11 cellular contexts compared by ENCODE assay signal in genomic region chr17:59752922-59753321, GRCh38. TPM values are rescaled to one million over a fixed set of nuclear protein-coding genes. Genes with fewer than 3 reads are reported as not detected.
DNase-seq lines count a peak whose midpoint lies in the region; ATAC-seq and TF ChIP-seq lines count a peak whose summit lies in the region.
"Had no signal": no experiment of that assay in that cellular context is flagged by ENCODE, and none has a peak within 500 bp of the region (broad histone marks: within the 10 kb centered on the region; RNA-seq: fewer than 3 reads in every experiment).

No MANE protein-coding gene starts in this region.

- no peaks in the 10 kb centered on the region for H4K20me1 ChIP-seq in IMR-90 (ENCODE audit: insufficient read depth, low read length)

- peak overlapping the region; percentile 19; the same call in 1 of the 2 replicates for H3K9ac ChIP-seq in IMR-90 (ENCODE audit: low read depth, low read length)

- H2AK9ac ChIP-seq in IMR-90 (replicated peaks; ENCODE audit: low read depth, low read length, poor library complexity) = peak overlapping the region; percentile 94

- peaks cover 17% of the 10 kb centered on the region for H3K36me3 Mint-ChIP-seq in activated CD4-positive, alpha-beta T cell treated with anti-CD3 and anti-CD28 coated beads, Interleukin-2, amount 10 ng/mL, durations not matched to agents 24 days and 14 days (ENCODE audit: low read depth)
- peaks cover 19% of the 10 kb centered on the region for H3K36me3 Mint-ChIP-seq in activated naive CD8-positive, alpha-beta T cell treated with anti-CD3 and anti-CD28 coated beads for 36 hours
- H3K36me3 Mint-ChIP-seq in osteocyte (ENCODE audit: unreplicated experiment) = no peaks in the 10 kb centered on the region

- no TSS peak for BruUV-seq in IMR-90 (replicated peaks; lab: Mats Ljungman, UMichigan)

- H3K27ac ChIP-seq in IMR-90 (ENCODE audit: insufficient read depth, low read length) (peak overlapping the region; percentile 82), uterus (no peak overlapping the region)

- H3K36me3 ChIP-seq in IMR-90 (ENCODE audit: control insufficient read depth, insufficient read depth, low read length) (no peaks in the 10 kb centered on the region), uterus (no peaks in the 10 kb centered on the region)

- peaks cover 54% of the 10 kb centered on the region for H3K4me1 Mint-ChIP-seq in activated CD4-positive, alpha-beta T cell treated with anti-CD3 and anti-CD28 coated beads, Interleukin-2, amount 10 ng/mL, durations not matched to agents 24 days and 14 days
- H3K4me1 Mint-ChIP-seq in activated naive CD8-positive, alpha-beta T cell treated with anti-CD3 and anti-CD28 coated beads for 36 hours = peaks cover 46% of the 10 kb centered on the region
- H3K4me1 Mint-ChIP-seq in osteocyte (ENCODE audit: unreplicated experiment) = peaks cover 54% of the 10 kb centered on the region

- dilution Hi-C loops in IMR-90 (cut with HindIII; ENCODE audit: low sequenced_read_pairs, unreplicated experiment) = no loop called here

- H3K9me1 ChIP-seq in IMR-90 (ENCODE audit: insufficient read depth, low read length) = peaks cover 2% of the 10 kb centered on the region; the same call in 1 of the 2 replicates

- peak overlapping the region; percentile 67 for H2BK120ac ChIP-seq in IMR-90 (ENCODE audit: low read depth, low read length)

- intact Hi-C loops in activated CD4-positive, alpha-beta T cell treated with anti-CD3 and anti-CD28 coated beads, Interleukin-2, amount 10 ng/mL, durations not matched to agents 24 days and 14 days (cut with micrococcal nuclease) = loop anchor here (1.0 to 5.0 kb wide), 4 partner anchors 33 to 284 kb away; no protein-coding TSS in a partner anchor
- intact Hi-C loops in IMR-90 (cut with micrococcal nuclease) = loop anchor here (1.0 to 2.0 kb wide), 3 partner anchors 34 to 106 kb away; no protein-coding TSS in a partner anchor
- intact Hi-C loops in uterus (cut with DNase I; ENCODE audit: low total_unique reads) = loop anchor here (10.0 kb wide), 1 partner anchor 82 kb away; no protein-coding TSS in a partner anchor

- in situ Hi-C loops in IMR-90 (cut with MboI; ENCODE audit: low sequenced_read_pairs) = no loop called here

- no peak for DNase-seq in activated CD4-positive, alpha-beta T cell treated with anti-CD3 and anti-CD28 coated beads, Interleukin-2, amount 10 ng/mL, durations not matched to agents 24 days and 14 days
- no peak for DNase-seq in activated CD4-positive, alpha-beta T cell treated with anti-CD3 and anti-CD28 coated beads, Interleukin-2, amount 50 U/mL, for 48 hours
- DNase-seq in IMR-90 (no peak), osteocyte (ENCODE audit: extremely low spot score, unreplicated experiment) (no peak), NCI-H2029 (lab: John Stamatoyannopoulos, UW) (no peak), uterus (no peak)
- DNase-seq in activated naive CD8-positive, alpha-beta T cell treated with anti-CD3 and anti-CD28 coated beads for 36 hours = no peak
- DNase-seq: T-helper 9 cell had no signal

- POLR2A ChIA-PET in IMR-90 (lab: Charles Lee; ENCODE audit: unreplicated experiment) = interaction anchor here (0.6 to 4.3 kb wide), 4 partner anchors 33 to 92 kb away, joined by 3 to 87 read pairs (median 16); no protein-coding TSS in a partner anchor

- no peak overlapping the region for H3K23ac ChIP-seq in IMR-90 (ENCODE audit: low read depth, low read length)

- peaks cover 14% of the 10 kb centered on the region for H3K4me1 ChIP-seq in IMR-90 (ENCODE audit: control insufficient read depth, insufficient read depth, low read length)
- no peaks in the 10 kb centered on the region for H3K4me1 ChIP-seq in uterus

- H2BK5ac ChIP-seq in IMR-90 (ENCODE audit: low read depth, low read length, poor library complexity, severe bottlenecking) = peak overlapping the region; percentile 93

- H2BK15ac ChIP-seq in IMR-90 (ENCODE audit: low read depth, low read length) = no peak overlapping the region

- peak overlapping the region; percentile 68 for H2AK5ac ChIP-seq in IMR-90 (ENCODE audit: low read depth, low read length)

- 93% methylated on average over 3 of the region's 7 CpGs; no CpG with 5 or more reads in 1 of the 2 experiments for WGBS in IMR-90 (ENCODE audit: extremely low coverage in 2 of 2, insufficient read length in 1 of 2), 2 experiments

- H3K79me1 ChIP-seq in IMR-90 (ENCODE audit: low read depth in 1 of 2, low read length in 2 of 2) = peaks cover 0 to 29% of the 10 kb centered on the region in 2 experiments; a peak in 2 of 4 replicates

- H4K8ac ChIP-seq in IMR-90 (ENCODE audit: low read depth in 2 of 2, low read length in 2 of 2) = peak overlapping the region in 1 of 2 experiments; percentile 29; a peak in 1 of 4 replicates

- H4K5ac ChIP-seq in IMR-90 (ENCODE audit: low read depth, low read length) = peak overlapping the region; percentile 17; the same call in 1 of the 2 replicates

- peak overlapping the region; percentile 85 for H3K27ac Mint-ChIP-seq in activated CD4-positive, alpha-beta T cell treated with anti-CD3 and anti-CD28 coated beads, Interleukin-2, amount 10 ng/mL, durations not matched to agents 24 days and 14 days
- H3K27ac Mint-ChIP-seq in activated naive CD8-positive, alpha-beta T cell treated with anti-CD3 and anti-CD28 coated beads for 36 hours = peak overlapping the region; percentile 91
- H3K27ac Mint-ChIP-seq in osteocyte (ENCODE audit: unreplicated experiment) = peak overlapping the region; percentile 23

- no peak overlapping the region for H3K14ac ChIP-seq in IMR-90 (replicated peaks; ENCODE audit: low read depth, low read length)

- H3K9me3 Mint-ChIP-seq in activated CD4-positive, alpha-beta T cell treated with anti-CD3 and anti-CD28 coated beads, Interleukin-2, amount 10 ng/mL, durations not matched to agents 24 days and 14 days = no peaks in the 10 kb centered on the region
- no peaks in the 10 kb centered on the region for H3K9me3 Mint-ChIP-seq in activated naive CD8-positive, alpha-beta T cell treated with anti-CD3 and anti-CD28 coated beads for 36 hours
- no peaks in the 10 kb centered on the region for H3K9me3 Mint-ChIP-seq in osteocyte (ENCODE audit: unreplicated experiment)
- H3K9me3 Mint-ChIP-seq: CD8-positive, alpha-beta T cell had no signal

- H3K27me3 Mint-ChIP-seq in activated CD4-positive, alpha-beta T cell treated with anti-CD3 and anti-CD28 coated beads, Interleukin-2, amount 10 ng/mL, durations not matched to agents 24 days and 14 days = no peaks in the 10 kb centered on the region
- H3K27me3 Mint-ChIP-seq in activated naive CD8-positive, alpha-beta T cell treated with anti-CD3 and anti-CD28 coated beads for 36 hours = no peaks in the 10 kb centered on the region
- H3K27me3 Mint-ChIP-seq in osteocyte (ENCODE audit: unreplicated experiment) = no peaks in the 10 kb centered on the region

- H3K56ac ChIP-seq in IMR-90 (ENCODE audit: extremely low read depth, insufficient read depth, low read length) = no peak overlapping the region

- H2AFZ ChIP-seq in IMR-90 (replicated peaks; ENCODE audit: low read length, poor library complexity) = no peak overlapping the region

- ATAC-seq in IMR-90 (ENCODE audit: low read depth) = no peak
- ATAC-seq in GM18505 (IDR thresholded peaks at IDR 0.05; ENCODE audit: unreplicated experiment) = no peak

- peak overlapping the region; percentile 73 for H3K4ac ChIP-seq in IMR-90 (ENCODE audit: low read depth, low read length)

- CTCF ChIA-PET in IMR-90 (lab: Yijun Ruan, JAX) = interaction anchor here (0.7 to 2.5 kb wide), 4 partner anchors 32 to 231 kb away, joined by 3 to 22 read pairs (median 4); no protein-coding TSS in a partner anchor

- peak overlapping the region; percentile 70 for H3K4me3 Mint-ChIP-seq in activated CD4-positive, alpha-beta T cell treated with anti-CD3 and anti-CD28 coated beads, Interleukin-2, amount 10 ng/mL, durations not matched to agents 24 days and 14 days
- H3K4me3 Mint-ChIP-seq in activated naive CD8-positive, alpha-beta T cell treated with anti-CD3 and anti-CD28 coated beads for 36 hours = no peak overlapping the region
- no peak overlapping the region for H3K4me3 Mint-ChIP-seq in osteocyte (ENCODE audit: unreplicated experiment)
- H3K4me3 Mint-ChIP-seq: CD8-positive, alpha-beta T cell had no signal

- peak overlapping the region; percentile 59; the same call in 1 of the 2 replicates for H4K91ac ChIP-seq in IMR-90 (ENCODE audit: insufficient read depth, low read depth, low read length)

- TF ChIP-seq RAD21 in IMR-90 (IDR thresholded peaks at IDR 0.05; ENCODE audit: low read length) = no peak

- no peak overlapping the region for H3K4me2 ChIP-seq in IMR-90 (ENCODE audit: low read depth, low read length)

- H2BK20ac ChIP-seq in IMR-90 (ENCODE audit: low read depth, low read length) = peak overlapping the region; percentile 50; the same call in 1 of the 2 replicates

- TF ChIP-seq CTCF in IMR-90 (conservative IDR thresholded peaks at IDR 0.05; ENCODE audit: low read depth, low read length) (no peak), osteocyte (IDR thresholded peaks at IDR 0.05) (no peak), uterus (IDR thresholded peaks at IDR 0.05) (no peak)

- no peak for TF ChIP-seq POLR2A in IMR-90 (IDR thresholded peaks at IDR 0.05; ENCODE audit: low read depth, low read length)
- TF ChIP-seq POLR2A in GM18505 (IDR thresholded peaks at IDR 0.05; ENCODE audit: borderline replicate concordance, extremely low read depth, insufficient read depth, insufficient read length) = no peak
- no peak for TF ChIP-seq POLR2A in uterus (IDR thresholded peaks at IDR 0.05)

- H3K27me3 ChIP-seq in IMR-90 (ENCODE audit: control insufficient read depth, insufficient read depth, low read length) (no peaks in the 10 kb centered on the region), uterus (no peaks in the 10 kb centered on the region)
- H3K27me3 ChIP-seq: heart left ventricle had no signal

- H3K9me3 ChIP-seq in IMR-90 (ENCODE audit: control insufficient read depth, insufficient read depth, low read length) (no peaks in the 10 kb centered on the region), uterus (no peaks in the 10 kb centered on the region)
- H3K9me3 ChIP-seq: heart left ventricle had no signal

- no peak overlapping the region for H3K4me3 ChIP-seq in IMR-90 (ENCODE audit: insufficient read depth, low read depth, low read length)
- no peak overlapping the region for H3K4me3 ChIP-seq in uterus

- H3K18ac ChIP-seq in IMR-90 (ENCODE audit: low read depth, low read length) = peak overlapping the region; percentile 24; the same call in 1 of the 2 replicates

RNA-seq across cellular contexts. Expression of gene VMP1, which starts 45.5 kb away (rescaled TPM):
- total RNA-seq in activated CD4-positive, alpha-beta T cell treated with anti-CD3 and anti-CD28 coated beads, Interleukin-2, amount 10 ng/mL, durations not matched to agents 24 days and 14 days = 417 and 422 TPM in 2 replicates
- 197 and 272 TPM in 2 replicates for total RNA-seq in IMR-90 (2012; rRNA removed)
- 59.9 and 89.8 TPM in 2 replicates for polyA plus RNA-seq in IMR-90 (2012; rRNA removed)
- polyA plus RNA-seq in IMR-90 (2012; cell fraction: cytosol; rRNA removed) = 9.5 and 20.9 TPM in 2 replicates
- 28.0 and 437 TPM in 2 replicates for polyA plus RNA-seq in IMR-90 (2012; cell fraction: nucleus; rRNA removed; ENCODE audit: low replicate concordance)
- total RNA-seq in activated naive CD8-positive, alpha-beta T cell treated with anti-CD3 and anti-CD28 coated beads for 36 hours = 100 to 1,000 TPM; 137 to 143 TPM
- total RNA-seq in osteocyte = 364 and 468 TPM in 2 replicates
- 100 to 1,000 TPM in 3 of 4 donors, 10 to 100 TPM in 1; 92.7 to 251 (median 150) TPM for total RNA-seq in uterus

RNA-seq across cellular contexts. Expression of gene PTRH2, which starts 45.7 kb away (rescaled TPM):
- 49.0 and 50.3 TPM in 2 replicates for total RNA-seq in activated CD4-positive, alpha-beta T cell treated with anti-CD3 and anti-CD28 coated beads, Interleukin-2, amount 10 ng/mL, durations not matched to agents 24 days and 14 days
- total RNA-seq in IMR-90 (2012; rRNA removed) (24.9 and 41.7 TPM in 2 replicates), osteocyte (19.6 TPM in 2 replicates), uterus (10 to 100 TPM; 13.2 to 31.8 (median 24.3) TPM)
- 45.7 and 49.7 TPM in 2 replicates for polyA plus RNA-seq in IMR-90 (2012; rRNA removed)
- polyA plus RNA-seq in IMR-90 (2012; cell fraction: cytosol; rRNA removed) = 16.5 and 31.5 TPM in 2 replicates
- 4.6 and 33.1 TPM in 2 replicates for polyA plus RNA-seq in IMR-90 (2012; cell fraction: nucleus; rRNA removed; ENCODE audit: low replicate concordance)
- total RNA-seq in activated naive CD8-positive, alpha-beta T cell treated with anti-CD3 and anti-CD28 coated beads for 36 hours = 10 to 100 TPM; 52.7 to 55.2 TPM

Comparison
In these comparisons a context has a peak if more than half of its experiments do, and no peak if none do; other contexts are left out.
1. H3K27ac Mint-ChIP-seq: peak in every context shown above with its lines; median percentile 91 in activated naive CD8-positive, alpha-beta T cell treated with anti-CD3 and anti-CD28 coated beads for 36 hours; 85 in activated CD4-positive, alpha-beta T cell treated with anti-CD3 and anti-CD28 coated beads, Interleukin-2, amount 10 ng/mL, durations not matched to agents 24 days and 14 days; 23 in osteocyte.